10 cellular contexts compared by ENCODE assay signal in genomic region chr18:77006305-77007175, GRCh38.
DNase-seq lines count a peak whose midpoint lies in the region; ATAC-seq and TF ChIP-seq lines count a peak whose summit lies in the region.
"Had no signal": no experiment of that assay in that cellular context is flagged by ENCODE, and none has a peak within 500 bp of the region (broad histone marks: within the 10 kb centered on the region; RNA-seq: fewer than 3 reads in every experiment).

No MANE protein-coding gene starts in this region.

- H3K4me1 Mint-ChIP-seq in natural killer cell treated with Interleukin-12 subunit alpha and Interleukin-12 subunit beta and Interleukin-15 and Interleukin-18, amount 100 ng/mL, for 72 hours (ENCODE audit: low read depth in 2 of 2) = peaks cover 49 to 58% of the 10 kb centered on the region in 2 donors

- no peaks in the 10 kb centered on the region for H3K36me3 Mint-ChIP-seq in natural killer cell treated with Interleukin-12 subunit alpha and Interleukin-12 subunit beta and Interleukin-15 and Interleukin-18, amount 100 ng/mL, for 72 hours

- peak; percentile 67 for DNase-seq in CD1c-positive myeloid dendritic cell (ENCODE audit: extremely low spot score)
- DNase-seq in NOMO-1 (lab: John Stamatoyannopoulos, UW; ENCODE audit: unreplicated experiment in 2 of 2) = peak; percentile 51 to 75
- no peak for DNase-seq in natural killer cell treated with Interleukin-12 subunit alpha and Interleukin-12 subunit beta and Interleukin-15 and Interleukin-18, amount 100 ng/mL, for 72 hours (ENCODE audit: low spot score)
- no peak for DNase-seq in NCI-H524 treated with DMSO at 0.1 percent for 48 hours (lab: John Stamatoyannopoulos, UW)
- DNase-seq in central memory CD4-positive, alpha-beta T cell = no peak
- no peak for DNase-seq in HK-2 (ENCODE audit: unreplicated experiment)
- DNase-seq in activated CD4-positive, alpha-beta T cell treated with anti-CD3 and anti-CD28 coated beads for 1 hour = no peak
- DNase-seq: NCI-H1436 treated with DMSO at 0.1 percent for 48 hours had no signal

- TF ChIP-seq CTCF in gastroesophageal sphincter (IDR thresholded peaks at IDR 0.05) = no peak

- TF ChIP-seq EP300 in gastroesophageal sphincter (IDR thresholded peaks at IDR 0.05) = no peak

- peak overlapping the region; percentile 18 to 37 for H3K27ac Mint-ChIP-seq in natural killer cell treated with Interleukin-12 subunit alpha and Interleukin-12 subunit beta and Interleukin-15 and Interleukin-18, amount 100 ng/mL, for 72 hours

- peak; percentile 37 for ATAC-seq in gastroesophageal sphincter
- no peak for ATAC-seq in natural killer cell treated with Interleukin-12 subunit alpha and Interleukin-12 subunit beta and Interleukin-15 and Interleukin-18, amount 100 ng/mL, for 72 hours

- H3K27me3 ChIP-seq in gastroesophageal sphincter = no peaks in the 10 kb centered on the region

- peak overlapping the region in 1 of 4 donors; percentile 36 for H3K27ac ChIP-seq in gastroesophageal sphincter

- no peaks in the 10 kb centered on the region for H3K9me3 Mint-ChIP-seq in natural killer cell treated with Interleukin-12 subunit alpha and Interleukin-12 subunit beta and Interleukin-15 and Interleukin-18, amount 100 ng/mL, for 72 hours

- H3K4me3 Mint-ChIP-seq in natural killer cell treated with Interleukin-12 subunit alpha and Interleukin-12 subunit beta and Interleukin-15 and Interleukin-18, amount 100 ng/mL, for 72 hours = no peak overlapping the region
- H3K4me3 Mint-ChIP-seq: B cell had no signal

- H3K36me3 ChIP-seq in gastroesophageal sphincter = peaks cover 0 to 20% of the 10 kb centered on the region in 2 donors

- no peak for TF ChIP-seq POLR2A in gastroesophageal sphincter (IDR thresholded peaks at IDR 0.05)

- H3K4me1 ChIP-seq in gastroesophageal sphincter = peaks cover 0 to 4% (median 0%) of the 10 kb centered on the region in 3 donors

- no peaks in the 10 kb centered on the region for H3K9me3 ChIP-seq in gastroesophageal sphincter

- no peak overlapping the region for H3K4me3 ChIP-seq in gastroesophageal sphincter

- no peaks in the 10 kb centered on the region for H3K27me3 Mint-ChIP-seq in natural killer cell treated with Interleukin-12 subunit alpha and Interleukin-12 subunit beta and Interleukin-15 and Interleukin-18, amount 100 ng/mL, for 72 hours
- H3K27me3 Mint-ChIP-seq: B cell had no signal

- 48 to 54% methylated on average over 5 to 6 of the region's 29 CpGs for WGBS in gastroesophageal sphincter (ENCODE audit: low coverage in 1 of 2), 2 donors

Comparison
In these comparisons a context has a peak if more than half of its experiments do, and no peak if none do; other contexts are left out.
1. DNase-seq: peak in CD1c-positive myeloid dendritic cell (single experiment) and NOMO-1 (2 of 2); none in natural killer cell treated with Interleukin-12 subunit alpha and Interleukin-12 subunit beta and Interleukin-15 and Interleukin-18, amount 100 ng/mL, for 72 hours (single experiment), NCI-H524 treated with DMSO at 0.1 percent for 48 hours (single experiment), central memory CD4-positive, alpha-beta T cell (single experiment), HK-2 (single experiment) and activated CD4-positive, alpha-beta T cell treated with anti-CD3 and anti-CD28 coated beads for 1 hour (single experiment).